Comparison of ENCODE assay signal across 15 cellular contexts in the genomic region with DNA sequence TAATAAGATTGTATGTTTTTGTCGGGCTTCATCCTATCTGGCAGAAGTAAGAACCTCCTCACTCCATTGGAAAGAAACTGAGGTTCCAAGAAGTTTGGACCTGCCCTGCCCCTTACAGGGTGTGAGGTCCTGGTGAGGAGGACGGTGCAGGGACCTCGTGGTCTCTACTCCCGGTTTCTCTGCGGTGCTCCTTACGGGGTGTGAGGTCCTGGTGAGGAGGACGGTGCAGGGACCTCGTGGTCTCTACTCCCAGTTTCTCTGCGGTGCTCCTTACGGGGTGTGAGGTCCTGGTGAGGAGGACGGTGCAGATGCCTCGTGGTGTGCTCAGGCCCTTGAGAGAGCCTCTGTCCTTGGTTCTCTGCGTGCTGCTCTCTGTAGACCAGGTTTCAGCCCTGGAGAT. TPM values are rescaled to one million over a fixed set of nuclear protein-coding genes. Genes with fewer than 3 reads are reported as not detected.
DNase-seq lines count a peak whose midpoint lies in the region; ATAC-seq, FAIRE-seq and TF ChIP-seq lines count a peak whose summit lies in the region.
"Had no signal": no experiment of that assay in that cellular context is flagged by ENCODE, and none has a peak within 500 bp of the region (broad histone marks: within the 10 kb centered on the region; RNA-seq: fewer than 3 reads in every experiment).

No MANE protein-coding gene starts in this region.

- H3K9ac ChIP-seq in HepG2 (ENCODE audit: insufficient read depth, low read depth, low read length) = no peak overlapping the region

- peaks cover 76% of the 10 kb centered on the region for H3K79me2 ChIP-seq in HepG2 (ENCODE audit: insufficient read depth, low read length)

- peaks cover 16% of the 10 kb centered on the region; the same call in 1 of the 2 replicates for H4K20me1 ChIP-seq in HepG2 (ENCODE audit: insufficient read depth, low read length)

- H3K27ac Mint-ChIP-seq in activated T-helper 17 cell treated with anti-CD3 and anti-CD28 coated beads, Interleukin-2, amount 50 U/mL, for 72 hours = peak overlapping the region; percentile 58
- peak overlapping the region in 2 of 7 donors; percentile 8 to 27 for H3K27ac Mint-ChIP-seq in CD14-positive monocyte

- no peak for TF ChIP-seq EP300 in HepG2 (IDR thresholded peaks at IDR 0.05; ENCODE audit: low read depth in 2 of 2, low read length in 2 of 2)
- TF ChIP-seq EP300 in HepG2 (CRISPR knock-in tag; IDR thresholded peaks at IDR 0.05; ENCODE audit: borderline replicate concordance) = no peak
- no peak for TF ChIP-seq EP300 in tibial nerve (IDR thresholded peaks at IDR 0.05)

- H3K27me3 ChIP-seq in A673 (replicated peaks; ENCODE audit: insufficient read depth, low read depth, low read length, poor library complexity) = no peaks in the 10 kb centered on the region
- no peaks in the 10 kb centered on the region; a peak in 1 of 5 replicates for H3K27me3 ChIP-seq in HepG2 (ENCODE audit: control insufficient read depth in 1 of 2, insufficient read depth in 2 of 2, low read length in 2 of 2)
- no peaks in the 10 kb centered on the region for H3K27me3 ChIP-seq in tibial nerve
- H3K27me3 ChIP-seq: ascending aorta had no signal

- H2AFZ ChIP-seq in HepG2 (ENCODE audit: low read length) = no peak overlapping the region

- TF ChIP-seq POLR2A in GM12891 (IDR thresholded peaks at IDR 0.05; ENCODE audit: low read depth, low read length) (no peak), HepG2 (IDR thresholded peaks at IDR 0.05; ENCODE audit: insufficient read depth in 1 of 2, low read depth in 2 of 2, low read length in 2 of 2) (no peak), tibial nerve (IDR thresholded peaks at IDR 0.05) (no peak)

- no peaks in the 10 kb centered on the region for H3K27me3 Mint-ChIP-seq in activated T-helper 17 cell treated with anti-CD3 and anti-CD28 coated beads, Interleukin-2, amount 50 U/mL, for 72 hours
- H3K27me3 Mint-ChIP-seq in CD14-positive monocyte (ENCODE audit: low read depth in 3 of 3) = peaks cover 0 to 2% (median 0%) of the 10 kb centered on the region in 3 donors

- H3K36me3 ChIP-seq in A673 (ENCODE audit: insufficient read depth, low read length, poor library complexity, severe bottlenecking) (no peaks in the 10 kb centered on the region), HepG2 (replicated peaks in 1 of 2; ENCODE audit: control insufficient read depth in 1 of 2, insufficient read depth in 2 of 2, low read length in 2 of 2) (peaks cover 2 to 5% of the 10 kb centered on the region in 2 experiments; a peak in 2 of 5 replicates), tibial nerve (no peaks in the 10 kb centered on the region)

- POLR2A ChIA-PET in A673 (lab: Charles Lee; ENCODE audit: low non-redundant PET) (interaction anchor here (0.7 kb wide), 1 partner anchor 18 kb away, joined by 3 read pairs; no protein-coding TSS in a partner anchor), HepG2 (lab: Yijun Ruan, JAX) (no interaction called here)

- no peak overlapping the region for H3K4me2 ChIP-seq in HepG2 (ENCODE audit: low read depth, low read length)

- BruUV-seq in A673 (replicated peaks; lab: Mats Ljungman, UMichigan) = no TSS peak
- BruUV-seq in HepG2 (replicated peaks; lab: Mats Ljungman, UMichigan) = no TSS peak

- H3K9me3 Mint-ChIP-seq in activated T-helper 17 cell treated with anti-CD3 and anti-CD28 coated beads, Interleukin-2, amount 50 U/mL, for 72 hours = no peaks in the 10 kb centered on the region
- peaks cover 0 to 3% (median 0%) of the 10 kb centered on the region in 7 donors for H3K9me3 Mint-ChIP-seq in CD14-positive monocyte

- H3K4me1 ChIP-seq in A673 (ENCODE audit: insufficient read depth, low read length, poor library complexity, severe bottlenecking) = peaks cover 14% of the 10 kb centered on the region
- H3K4me1 ChIP-seq in HepG2 (ENCODE audit: insufficient read depth, low read length) = peaks cover 26% of the 10 kb centered on the region
- peaks cover 0 to 27% (median 12%) of the 10 kb centered on the region in 4 donors for H3K4me1 ChIP-seq in tibial nerve

- H3K4me3 Mint-ChIP-seq in activated T-helper 17 cell treated with anti-CD3 and anti-CD28 coated beads, Interleukin-2, amount 50 U/mL, for 72 hours = peak overlapping the region; percentile 97
- H3K4me3 Mint-ChIP-seq in CD14-positive monocyte = no peak overlapping the region

- FAIRE-seq in GM12891 (lab: Jason Lieb, UNC) (peak; percentile 92), HepG2 (lab: Jason Lieb, UNC) (no peak)
- FAIRE-seq: TTC549 had no signal

- H3K4me3 ChIP-seq in A673 (ENCODE audit: low read depth, low read length, poor library complexity, severe bottlenecking) (no peak overlapping the region), HepG2 (replicated peaks in 1 of 3; ENCODE audit: insufficient read depth in 1 of 3, low read depth in 2 of 3, low read length in 3 of 3) (no peak overlapping the region), tibial nerve (no peak overlapping the region)
- H3K4me3 ChIP-seq: ascending aorta had no signal

- H3K27ac ChIP-seq in A673 (ENCODE audit: low read depth, low read length, poor library complexity, severe bottlenecking) (no peak overlapping the region), HepG2 (ENCODE audit: extremely low read length, insufficient read depth, low read length) (no peak overlapping the region), tibial nerve (no peak overlapping the region)
- H3K27ac ChIP-seq: ascending aorta, C4-2B had no signal

- CTCF ChIA-PET in A673 (lab: Charles Lee) (no interaction called here), HepG2 (lab: Yijun Ruan, JAX; ENCODE audit: low intra/inter-chr PET ratio, low total read pairs) (no interaction called here)

- H3K4me1 Mint-ChIP-seq in activated T-helper 17 cell treated with anti-CD3 and anti-CD28 coated beads, Interleukin-2, amount 50 U/mL, for 72 hours = peaks cover 48% of the 10 kb centered on the region
- H3K4me1 Mint-ChIP-seq in CD14-positive monocyte = peaks cover 50% of the 10 kb centered on the region

- H3K9me3 ChIP-seq in A673 (ENCODE audit: low read depth, low read length, poor library complexity, severe bottlenecking) = no peaks in the 10 kb centered on the region
- H3K9me3 ChIP-seq in HepG2 (ENCODE audit: low read length) = no peaks in the 10 kb centered on the region
- H3K9me3 ChIP-seq in tibial nerve = no peaks in the 10 kb centered on the region
- H3K9me3 ChIP-seq: ascending aorta had no signal

- intact Hi-C loops in A673 (cut with micrococcal nuclease; ENCODE audit: unreplicated experiment) (no loop called here), HepG2 (cut with micrococcal nuclease; ENCODE audit: unreplicated experiment) (no loop called here), CD14-positive monocyte (cut with micrococcal nuclease) (loop anchor here (5.0 to 10.0 kb wide), 5 partner anchors 110 to 620 kb away; a partner anchor contains a TSS)

- no peak for TF ChIP-seq RAD21 in HepG2 (CRISPR knock-in tag; IDR thresholded peaks at IDR 0.05)

- TF ChIP-seq CTCF in A673 (conservative IDR thresholded peaks at IDR 0.05; ENCODE audit: low read depth, low read length) = no peak
- TF ChIP-seq CTCF in HepG2 (CRISPR knock-in tag; IDR thresholded peaks at IDR 0.05) = no peak
- TF ChIP-seq CTCF in tibial nerve (IDR thresholded peaks at IDR 0.05) = no peak
- no peak for TF ChIP-seq CTCF in CD14-positive monocyte (IDR thresholded peaks at IDR 0.05)

- DNase-seq in A673 (ENCODE audit: low spot score) = peak; percentile 11
- no peak for DNase-seq in GM12891 (ENCODE audit: insufficient read length, low spot score)
- DNase-seq in HepG2 (ENCODE audit: low spot score) = no peak
- DNase-seq in NCI-H128 (lab: John Stamatoyannopoulos, UW; ENCODE audit: unreplicated experiment) = no peak
- no peak for DNase-seq in tibial nerve (ENCODE audit: low spot score in 2 of 2)
- no peak for DNase-seq in CD14-positive monocyte (ENCODE audit: low spot score)
- DNase-seq: effector memory CD4-positive, alpha-beta T cell; islet precursor cell; NCI-H1048; NCI-H510A had no signal

- in situ Hi-C loops in HepG2 (cut with HindIII; ENCODE audit: extremely low pct_ligation_motif_present, low pct_unique_long_range_greater_than_20kb) = no loop called here

- WGBS in HepG2 (ENCODE audit: low lambda C conversion rate) = 75% methylated on average over 13 of the region's 13 CpGs
- WGBS in tibial nerve, 2 donors = 71 to 81% methylated on average over 13 of the region's 13 CpGs

- no peak for ATAC-seq in activated T-helper 17 cell treated with anti-CD3 and anti-CD28 coated beads, Interleukin-2, amount 50 U/mL, for 72 hours (replicated peaks)
- peak; percentile 23 for ATAC-seq in HepG2
- no peak for ATAC-seq in HG02981 (IDR thresholded peaks at IDR 0.05; ENCODE audit: unreplicated experiment)

- H3K36me3 Mint-ChIP-seq in activated T-helper 17 cell treated with anti-CD3 and anti-CD28 coated beads, Interleukin-2, amount 50 U/mL, for 72 hours (ENCODE audit: low read depth) = peaks cover 45% of the 10 kb centered on the region
- peaks cover 17 to 40% of the 10 kb centered on the region in 2 donors for H3K36me3 Mint-ChIP-seq in CD14-positive monocyte

RNA-seq across cellular contexts. Expression of a gene that starts 5.2 kb away (rescaled TPM):
- total RNA-seq in A673 (2021) (22.5 and 22.6 TPM in 2 replicates), HepG2 (2016; rRNA removed; fragmentation: Illumina TruSeq; extraction: Trizol) (9.9 and 11.0 TPM in 2 replicates), tibial nerve (10 to 100 TPM; 18.1 to 40.5 (median 25.7) TPM)
- 11.3 TPM for polyA plus RNA-seq in GM12891 (2012; ENCODE audit: low read depth, missing spikeins)
- 10 to 100 TPM; 38.8 to 48.5 TPM for total RNA-seq in activated T-helper 17 cell treated with anti-CD3 and anti-CD28 coated beads, Interleukin-2, amount 50 U/mL, for 72 hours
- total RNA-seq in HepG2 (2016; cell fraction: cytosol; rRNA removed; fragmentation: Illumina TruSeq; extraction: Trizol; ENCODE audit: low read depth) = 3.1 and 4.7 TPM in 2 replicates
- total RNA-seq in HepG2 (2016; cell fraction: insoluble cytoplasmic fraction; rRNA removed; fragmentation: Illumina TruSeq; extraction: Trizol) = 9.0 and 10.9 TPM in 2 replicates
- 4.2 and 4.6 TPM in 2 replicates for total RNA-seq in HepG2 (2016; cell fraction: membrane; rRNA removed; fragmentation: Illumina TruSeq; extraction: Trizol)
- 8.1 and 9.4 TPM in 2 replicates for total RNA-seq in HepG2 (2016; cell fraction: nucleus; rRNA removed; fragmentation: Illumina TruSeq; extraction: Trizol)
- polyA plus RNA-seq in HepG2 (2011; rRNA removed) (6.9 and 8.0 TPM in 2 replicates), CD14-positive monocyte (1 to 10 TPM; 9.1 TPM)
- 4.9 and 6.4 TPM in 2 replicates for polyA plus RNA-seq in HepG2 (2011; cell fraction: cytosol; rRNA removed)
- 14.1 and 18.1 TPM in 2 replicates for polyA plus RNA-seq in HepG2 (2011; cell fraction: nucleus; rRNA removed)
- polyA plus RNA-seq in HepG2 (2012) = 5.4 and 8.7 TPM in 2 replicates
- polyA plus RNA-seq in HepG2 (2016; cell fraction: cytosol; fragmentation: Illumina TruSeq; extraction: Trizol; ENCODE audit: low read depth) = 0.57 and 0.62 TPM in 2 replicates
- polyA plus RNA-seq in HepG2 (2016; cell fraction: insoluble cytoplasmic fraction; fragmentation: Illumina TruSeq; extraction: Trizol; ENCODE audit: low read depth) = 9.2 and 9.6 TPM in 2 replicates
- polyA plus RNA-seq in HepG2 (2016; cell fraction: membrane; fragmentation: Illumina TruSeq; extraction: Trizol; ENCODE audit: low read depth) = 1.5 and 1.8 TPM in 2 replicates
- 12.6 and 13.4 TPM in 2 replicates for polyA plus RNA-seq in HepG2 (2016; cell fraction: nucleus; fragmentation: Illumina TruSeq; extraction: Trizol; ENCODE audit: insufficient read depth, low read depth)
- 12.3 and 14.8 TPM in 2 replicates for polyA minus RNA-seq in HepG2 (2011; rRNA and poly(A)+ RNA removed; ENCODE audit: low replicate concordance)
- 5.7 and 6.2 TPM in 2 replicates for polyA minus RNA-seq in HepG2 (2011; cell fraction: cytosol; rRNA and poly(A)+ RNA removed)
- polyA minus RNA-seq in HepG2 (2011; cell fraction: nucleus; rRNA and poly(A)+ RNA removed) = 11.6 and 14.5 TPM in 2 replicates

Comparison
In these comparisons a context has a peak if more than half of its experiments do, and no peak if none do; other contexts are left out.
1. intact Hi-C loops: an anchor here in CD14-positive monocyte (5.0 to 10.0 kb wide); none called in A673 and HepG2.